ENCODE assay signal across 1 cellular context in the genomic region with DNA sequence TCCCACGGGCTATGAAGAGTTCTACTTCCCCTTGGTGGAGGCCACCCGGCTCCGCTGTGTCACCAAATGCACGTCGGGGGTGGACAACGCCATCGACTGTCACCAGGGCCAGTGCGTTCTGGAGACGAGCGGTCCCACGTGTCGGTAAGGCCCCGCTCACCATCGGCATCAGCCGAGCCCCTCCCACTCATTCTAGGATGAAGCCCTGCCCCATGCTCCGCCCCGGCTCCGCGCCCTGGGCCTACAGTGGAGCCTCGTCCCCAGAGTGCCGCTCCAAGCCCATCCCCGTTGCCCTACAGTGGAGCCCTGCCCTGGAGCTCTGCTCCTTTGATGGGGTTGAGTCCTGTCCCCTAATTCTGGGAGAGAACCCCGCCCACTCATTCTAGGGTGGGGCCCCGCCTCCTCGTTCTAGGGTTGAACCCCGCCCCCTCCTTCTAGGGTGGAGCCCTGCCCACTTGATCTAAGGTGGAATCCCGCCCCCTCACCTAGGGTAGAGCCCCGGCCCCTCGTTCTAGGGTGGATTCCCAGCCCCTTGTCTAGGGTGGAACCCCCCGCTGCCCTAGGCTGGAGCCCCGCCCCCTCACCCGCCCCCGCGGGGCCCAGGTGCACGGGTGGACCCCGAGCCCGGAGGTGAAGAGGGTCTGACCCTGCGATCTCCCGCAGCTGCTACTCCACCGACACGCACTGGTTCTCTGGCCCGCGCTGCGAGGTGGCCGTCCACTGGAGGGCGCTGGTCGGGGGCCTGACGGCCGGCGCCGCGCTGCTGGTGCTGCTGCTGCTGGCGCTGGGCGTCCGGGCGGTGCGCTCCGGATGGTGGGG.
TF ChIP-seq lines count a peak whose summit lies in the region.

No MANE protein-coding gene starts in this region.

TF ChIP-seq in K562, 482 proteins besides CTCF, POLR2A, EP300 and RAD21 (continued from another document and continues in another):
- TF ChIP-seq, protein P1, sequence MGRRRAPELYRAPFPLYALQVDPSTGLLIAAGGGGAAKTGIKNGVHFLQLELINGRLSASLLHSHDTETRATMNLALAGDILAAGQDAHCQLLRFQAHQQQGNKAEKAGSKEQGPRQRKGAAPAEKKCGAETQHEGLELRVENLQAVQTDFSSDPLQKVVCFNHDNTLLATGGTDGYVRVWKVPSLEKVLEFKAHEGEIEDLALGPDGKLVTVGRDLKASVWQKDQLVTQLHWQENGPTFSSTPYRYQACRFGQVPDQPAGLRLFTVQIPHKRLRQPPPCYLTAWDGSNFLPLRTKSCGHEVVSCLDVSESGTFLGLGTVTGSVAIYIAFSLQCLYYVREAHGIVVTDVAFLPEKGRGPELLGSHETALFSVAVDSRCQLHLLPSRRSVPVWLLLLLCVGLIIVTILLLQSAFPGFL (CRISPR knock-in tag; IDR thresholded peaks at IDR 0.05) = 0 out of 2 replicates have a peak, but pooled peaks have one; percentile 49
- TF ChIP-seq TBL1XR1 (IDR thresholded peaks at IDR 0.05; ENCODE audit: low read length in 2 of 2) = peak in 1 of 2 experiments; percentile 72; a peak in 1 of 4 replicates
- TF ChIP-seq NFE2L1 (tag; IDR thresholded peaks at IDR 0.05; ENCODE audit: borderline replicate concordance, low read depth) = no peak
- peak; percentile 40 for TF ChIP-seq ZFP36 (IDR thresholded peaks at IDR 0.05; ENCODE audit: low read depth, low read length, partially characterized antibody)
- TF ChIP-seq, protein P2, sequence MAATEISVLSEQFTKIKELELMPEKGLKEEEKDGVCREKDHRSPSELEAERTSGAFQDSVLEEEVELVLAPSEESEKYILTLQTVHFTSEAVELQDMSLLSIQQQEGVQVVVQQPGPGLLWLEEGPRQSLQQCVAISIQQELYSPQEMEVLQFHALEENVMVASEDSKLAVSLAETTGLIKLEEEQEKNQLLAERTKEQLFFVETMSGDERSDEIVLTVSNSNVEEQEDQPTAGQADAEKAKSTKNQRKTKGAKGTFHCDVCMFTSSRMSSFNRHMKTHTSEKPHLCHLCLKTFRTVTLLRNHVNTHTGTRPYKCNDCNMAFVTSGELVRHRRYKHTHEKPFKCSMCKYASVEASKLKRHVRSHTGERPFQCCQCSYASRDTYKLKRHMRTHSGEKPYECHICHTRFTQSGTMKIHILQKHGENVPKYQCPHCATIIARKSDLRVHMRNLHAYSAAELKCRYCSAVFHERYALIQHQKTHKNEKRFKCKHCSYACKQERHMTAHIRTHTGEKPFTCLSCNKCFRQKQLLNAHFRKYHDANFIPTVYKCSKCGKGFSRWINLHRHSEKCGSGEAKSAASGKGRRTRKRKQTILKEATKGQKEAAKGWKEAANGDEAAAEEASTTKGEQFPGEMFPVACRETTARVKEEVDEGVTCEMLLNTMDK (IDR thresholded peaks at IDR 0.05; ENCODE audit: borderline replicate concordance, insufficient read depth, low read depth, low read length, poor library complexity, severe bottlenecking) = peak; percentile 97
- TF ChIP-seq, protein P3, sequence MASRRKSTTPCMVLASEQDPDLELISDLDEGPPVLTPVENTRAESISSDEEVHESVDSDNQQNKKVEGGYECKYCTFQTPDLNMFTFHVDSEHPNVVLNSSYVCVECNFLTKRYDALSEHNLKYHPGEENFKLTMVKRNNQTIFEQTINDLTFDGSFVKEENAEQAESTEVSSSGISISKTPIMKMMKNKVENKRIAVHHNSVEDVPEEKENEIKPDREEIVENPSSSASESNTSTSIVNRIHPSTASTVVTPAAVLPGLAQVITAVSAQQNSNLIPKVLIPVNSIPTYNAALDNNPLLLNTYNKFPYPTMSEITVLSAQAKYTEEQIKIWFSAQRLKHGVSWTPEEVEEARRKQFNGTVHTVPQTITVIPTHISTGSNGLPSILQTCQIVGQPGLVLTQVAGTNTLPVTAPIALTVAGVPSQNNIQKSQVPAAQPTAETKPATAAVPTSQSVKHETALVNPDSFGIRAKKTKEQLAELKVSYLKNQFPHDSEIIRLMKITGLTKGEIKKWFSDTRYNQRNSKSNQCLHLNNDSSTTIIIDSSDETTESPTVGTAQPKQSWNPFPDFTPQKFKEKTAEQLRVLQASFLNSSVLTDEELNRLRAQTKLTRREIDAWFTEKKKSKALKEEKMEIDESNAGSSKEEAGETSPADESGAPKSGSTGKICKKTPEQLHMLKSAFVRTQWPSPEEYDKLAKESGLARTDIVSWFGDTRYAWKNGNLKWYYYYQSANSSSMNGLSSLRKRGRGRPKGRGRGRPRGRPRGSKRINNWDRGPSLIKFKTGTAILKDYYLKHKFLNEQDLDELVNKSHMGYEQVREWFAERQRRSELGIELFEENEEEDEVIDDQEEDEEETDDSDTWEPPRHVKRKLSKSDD (conservative IDR thresholded peaks at IDR 0.05; ENCODE audit: low read length) = 0 out of 2 replicates have a peak, but pooled peaks have one; percentile 28
- TF ChIP-seq, protein P4, sequence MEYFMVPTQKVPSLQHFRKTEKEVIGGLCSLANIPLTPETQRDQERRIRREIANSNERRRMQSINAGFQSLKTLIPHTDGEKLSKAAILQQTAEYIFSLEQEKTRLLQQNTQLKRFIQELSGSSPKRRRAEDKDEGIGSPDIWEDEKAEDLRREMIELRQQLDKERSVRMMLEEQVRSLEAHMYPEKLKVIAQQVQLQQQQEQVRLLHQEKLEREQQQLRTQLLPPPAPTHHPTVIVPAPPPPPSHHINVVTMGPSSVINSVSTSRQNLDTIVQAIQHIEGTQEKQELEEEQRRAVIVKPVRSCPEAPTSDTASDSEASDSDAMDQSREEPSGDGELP (CRISPR knock-in tag; IDR thresholded peaks at IDR 0.05; ENCODE audit: borderline replicate concordance) = peak; percentile 89; the same call in 1 of the 2 replicates
- TF ChIP-seq, protein P5, sequence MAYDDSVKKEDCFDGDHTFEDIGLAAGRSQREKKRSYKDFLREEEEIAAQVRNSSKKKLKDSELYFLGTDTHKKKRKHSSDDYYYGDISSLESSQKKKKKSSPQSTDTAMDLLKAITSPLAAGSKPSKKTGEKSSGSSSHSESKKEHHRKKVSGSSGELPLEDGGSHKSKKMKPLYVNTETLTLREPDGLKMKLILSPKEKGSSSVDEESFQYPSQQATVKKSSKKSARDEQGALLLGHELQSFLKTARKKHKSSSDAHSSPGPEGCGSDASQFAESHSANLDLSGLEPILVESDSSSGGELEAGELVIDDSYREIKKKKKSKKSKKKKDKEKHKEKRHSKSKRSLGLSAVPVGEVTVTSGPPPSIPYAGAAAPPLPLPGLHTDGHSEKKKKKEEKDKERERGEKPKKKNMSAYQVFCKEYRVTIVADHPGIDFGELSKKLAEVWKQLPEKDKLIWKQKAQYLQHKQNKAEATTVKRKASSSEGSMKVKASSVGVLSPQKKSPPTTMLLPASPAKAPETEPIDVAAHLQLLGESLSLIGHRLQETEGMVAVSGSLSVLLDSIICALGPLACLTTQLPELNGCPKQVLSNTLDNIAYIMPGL (CRISPR knock-in tag; IDR thresholded peaks at IDR 0.05) = peak; percentile 91; the same call in 1 of the 2 replicates
- TF ChIP-seq DMBX1 (CRISPR knock-in tag; IDR thresholded peaks at IDR 0.05; ENCODE audit: borderline replicate concordance) = 0 out of 2 replicates have a peak, but pooled peaks have one; percentile 17
- peak; percentile 64 for TF ChIP-seq CREB1 (IDR thresholded peaks at IDR 0.05)
- TF ChIP-seq CREB1 (CRISPR knock-in tag; IDR thresholded peaks at IDR 0.05) = peak; percentile 71
- TF ChIP-seq KDM4B (IDR thresholded peaks at IDR 0.05; ENCODE audit: borderline replicate concordance in 2 of 2, low read depth in 1 of 2) = 0 out of 4 replicates have a peak, but pooled peaks of 1 of the 2 experiments have one; percentile 43
- peak; percentile 44 for TF ChIP-seq DACH1 (IDR thresholded peaks at IDR 0.05; ENCODE audit: partially characterized antibody)
- TF ChIP-seq, protein P6, sequence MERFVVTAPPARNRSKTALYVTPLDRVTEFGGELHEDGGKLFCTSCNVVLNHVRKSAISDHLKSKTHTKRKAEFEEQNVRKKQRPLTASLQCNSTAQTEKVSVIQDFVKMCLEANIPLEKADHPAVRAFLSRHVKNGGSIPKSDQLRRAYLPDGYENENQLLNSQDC (CRISPR knock-in tag; IDR thresholded peaks at IDR 0.05) = 0 out of 2 replicates have a peak, but pooled peaks have one; percentile 49
- TF ChIP-seq, protein P7, sequence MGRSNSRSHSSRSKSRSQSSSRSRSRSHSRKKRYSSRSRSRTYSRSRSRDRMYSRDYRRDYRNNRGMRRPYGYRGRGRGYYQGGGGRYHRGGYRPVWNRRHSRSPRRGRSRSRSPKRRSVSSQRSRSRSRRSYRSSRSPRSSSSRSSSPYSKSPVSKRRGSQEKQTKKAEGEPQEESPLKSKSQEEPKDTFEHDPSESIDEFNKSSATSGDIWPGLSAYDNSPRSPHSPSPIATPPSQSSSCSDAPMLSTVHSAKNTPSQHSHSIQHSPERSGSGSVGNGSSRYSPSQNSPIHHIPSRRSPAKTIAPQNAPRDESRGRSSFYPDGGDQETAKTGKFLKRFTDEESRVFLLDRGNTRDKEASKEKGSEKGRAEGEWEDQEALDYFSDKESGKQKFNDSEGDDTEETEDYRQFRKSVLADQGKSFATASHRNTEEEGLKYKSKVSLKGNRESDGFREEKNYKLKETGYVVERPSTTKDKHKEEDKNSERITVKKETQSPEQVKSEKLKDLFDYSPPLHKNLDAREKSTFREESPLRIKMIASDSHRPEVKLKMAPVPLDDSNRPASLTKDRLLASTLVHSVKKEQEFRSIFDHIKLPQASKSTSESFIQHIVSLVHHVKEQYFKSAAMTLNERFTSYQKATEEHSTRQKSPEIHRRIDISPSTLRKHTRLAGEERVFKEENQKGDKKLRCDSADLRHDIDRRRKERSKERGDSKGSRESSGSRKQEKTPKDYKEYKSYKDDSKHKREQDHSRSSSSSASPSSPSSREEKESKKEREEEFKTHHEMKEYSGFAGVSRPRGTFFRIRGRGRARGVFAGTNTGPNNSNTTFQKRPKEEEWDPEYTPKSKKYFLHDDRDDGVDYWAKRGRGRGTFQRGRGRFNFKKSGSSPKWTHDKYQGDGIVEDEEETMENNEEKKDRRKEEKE (IDR thresholded peaks at IDR 0.05; ENCODE audit: borderline replicate concordance in 1 of 2, control insufficient read depth in 1 of 2, low read depth in 2 of 2, low read length in 1 of 2) = peak in 1 of 2 experiments; percentile 51; a peak in 1 of 4 replicates
- TF ChIP-seq TCF3 (CRISPR knock-in tag; IDR thresholded peaks at IDR 0.05) = peak; percentile 42
- peak; percentile 39; the same call in 1 of the 2 replicates for TF ChIP-seq HCFC1 (IDR thresholded peaks at IDR 0.05; ENCODE audit: low read depth, low read length)
- peak in 2 of 3 experiments; percentile 77 to 79 for TF ChIP-seq YY1 (IDR thresholded peaks at IDR 0.05; ENCODE audit: borderline replicate concordance in 1 of 3, control insufficient read depth in 1 of 3, extremely low read depth in 1 of 3, insufficient read depth in 3 of 3, insufficient read length in 1 of 3, insufficient replicate concordance in 2 of 3, low read depth in 1 of 3, low read length in 2 of 3)
- peak; percentile 68; the same call in 1 of the 2 replicates for TF ChIP-seq ZNF263 (CRISPR knock-in tag; IDR thresholded peaks at IDR 0.05; ENCODE audit: borderline replicate concordance)
- peak; percentile 89 for TF ChIP-seq CTBP1 (IDR thresholded peaks at IDR 0.05; ENCODE audit: borderline replicate concordance)
- TF ChIP-seq RFX1 (IDR thresholded peaks at IDR 0.05) = no peak
- peak; percentile 87 for TF ChIP-seq CCNT2 (IDR thresholded peaks at IDR 0.05; ENCODE audit: borderline replicate concordance, extremely low read depth, insufficient read length, low read depth, low read length)
- TF ChIP-seq SIN3A (IDR thresholded peaks at IDR 0.05; ENCODE audit: borderline replicate concordance in 2 of 2, control insufficient read depth in 1 of 2, low read depth in 2 of 2, low read length in 2 of 2) = 0 out of 4 replicates have a peak, but pooled peaks of 1 of the 2 experiments have one; percentile 34
- TF ChIP-seq, protein P8, sequence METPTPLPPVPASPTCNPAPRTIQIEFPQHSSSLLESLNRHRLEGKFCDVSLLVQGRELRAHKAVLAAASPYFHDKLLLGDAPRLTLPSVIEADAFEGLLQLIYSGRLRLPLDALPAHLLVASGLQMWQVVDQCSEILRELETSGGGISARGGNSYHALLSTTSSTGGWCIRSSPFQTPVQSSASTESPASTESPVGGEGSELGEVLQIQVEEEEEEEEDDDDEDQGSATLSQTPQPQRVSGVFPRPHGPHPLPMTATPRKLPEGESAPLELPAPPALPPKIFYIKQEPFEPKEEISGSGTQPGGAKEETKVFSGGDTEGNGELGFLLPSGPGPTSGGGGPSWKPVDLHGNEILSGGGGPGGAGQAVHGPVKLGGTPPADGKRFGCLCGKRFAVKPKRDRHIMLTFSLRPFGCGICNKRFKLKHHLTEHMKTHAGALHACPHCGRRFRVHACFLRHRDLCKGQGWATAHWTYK (CRISPR knock-in tag; IDR thresholded peaks at IDR 0.05) = peak; percentile 44; the same call in 1 of the 2 replicates
- no peak for TF ChIP-seq SMAD2 (IDR thresholded peaks at IDR 0.05; ENCODE audit: low read depth, low read length)
- 0 out of 2 replicates have a peak, but pooled peaks have one; percentile 26 for TF ChIP-seq MXI1 (IDR thresholded peaks at IDR 0.05; ENCODE audit: low read depth, low read length)
- TF ChIP-seq, protein P9, sequence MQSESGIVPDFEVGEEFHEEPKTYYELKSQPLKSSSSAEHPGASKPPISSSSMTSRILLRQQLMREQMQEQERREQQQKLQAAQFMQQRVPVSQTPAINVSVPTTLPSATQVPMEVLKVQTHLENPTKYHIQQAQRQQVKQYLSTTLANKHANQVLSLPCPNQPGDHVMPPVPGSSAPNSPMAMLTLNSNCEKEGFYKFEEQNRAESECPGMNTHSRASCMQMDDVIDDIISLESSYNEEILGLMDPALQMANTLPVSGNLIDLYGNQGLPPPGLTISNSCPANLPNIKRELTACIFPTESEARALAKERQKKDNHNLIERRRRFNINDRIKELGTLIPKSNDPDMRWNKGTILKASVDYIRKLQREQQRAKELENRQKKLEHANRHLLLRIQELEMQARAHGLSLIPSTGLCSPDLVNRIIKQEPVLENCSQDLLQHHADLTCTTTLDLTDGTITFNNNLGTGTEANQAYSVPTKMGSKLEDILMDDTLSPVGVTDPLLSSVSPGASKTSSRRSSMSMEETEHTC (IDR thresholded peaks at IDR 0.05) = 0 out of 2 replicates have a peak, but pooled peaks have one; percentile 28
- TF ChIP-seq, protein P10, sequence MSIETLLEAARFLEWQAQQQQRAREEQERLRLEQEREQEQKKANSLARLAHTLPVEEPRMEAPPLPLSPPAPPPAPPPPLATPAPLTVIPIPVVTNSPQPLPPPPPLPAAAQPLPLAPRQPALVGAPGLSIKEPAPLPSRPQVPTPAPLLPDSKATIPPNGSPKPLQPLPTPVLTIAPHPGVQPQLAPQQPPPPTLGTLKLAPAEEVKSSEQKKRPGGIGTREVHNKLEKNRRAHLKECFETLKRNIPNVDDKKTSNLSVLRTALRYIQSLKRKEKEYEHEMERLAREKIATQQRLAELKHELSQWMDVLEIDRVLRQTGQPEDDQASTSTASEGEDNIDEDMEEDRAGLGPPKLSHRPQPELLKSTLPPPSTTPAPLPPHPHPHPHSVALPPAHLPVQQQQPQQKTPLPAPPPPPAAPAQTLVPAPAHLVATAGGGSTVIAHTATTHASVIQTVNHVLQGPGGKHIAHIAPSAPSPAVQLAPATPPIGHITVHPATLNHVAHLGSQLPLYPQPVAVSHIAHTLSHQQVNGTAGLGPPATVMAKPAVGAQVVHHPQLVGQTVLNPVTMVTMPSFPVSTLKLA (conservative IDR thresholded peaks at IDR 0.05) = peak in 1 of 2 experiments; percentile 71; a peak in 2 of 4 replicates
- TF ChIP-seq ZNF239 (CRISPR knock-in tag; IDR thresholded peaks at IDR 0.05) = no peak
- peak; percentile 91 for TF ChIP-seq SAFB (IDR thresholded peaks at IDR 0.05; ENCODE audit: borderline replicate concordance, low read depth, low read length)
- TF ChIP-seq, protein P11, sequence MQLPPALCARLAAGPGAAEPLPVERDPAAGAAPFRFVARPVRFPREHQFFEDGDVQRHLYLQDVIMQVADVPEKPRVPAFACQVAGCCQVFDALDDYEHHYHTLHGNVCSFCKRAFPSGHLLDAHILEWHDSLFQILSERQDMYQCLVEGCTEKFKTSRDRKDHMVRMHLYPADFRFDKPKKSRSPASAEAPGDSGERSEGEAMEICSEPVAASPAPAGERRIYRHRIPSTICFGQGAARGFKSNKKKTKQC (CRISPR knock-in tag; IDR thresholded peaks at IDR 0.05) = peak; percentile 56; the same call in 1 of the 2 replicates
